ENCODE assay signal across 12 cellular contexts in the genomic region with DNA sequence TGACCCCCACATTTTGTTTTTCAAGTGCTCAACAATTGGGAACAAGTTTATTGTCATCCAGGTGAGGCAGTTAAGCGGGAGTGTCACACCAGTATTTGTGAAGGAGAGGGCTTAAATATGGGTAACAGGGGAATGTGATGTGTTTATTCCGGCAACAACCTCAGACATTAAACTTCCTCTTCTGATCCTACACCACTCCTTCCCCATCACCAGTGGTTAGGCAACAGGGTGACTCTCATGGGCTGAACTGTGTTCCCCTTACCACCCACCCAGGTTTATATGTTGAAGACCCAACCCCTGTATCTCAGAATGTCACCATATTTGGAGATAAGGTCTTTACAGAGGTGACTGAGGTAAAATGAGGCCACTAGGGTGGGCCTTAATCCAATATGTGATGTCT. TPM values are rescaled to one million over a fixed set of nuclear protein-coding genes. Genes with fewer than 3 reads are reported as not detected.
A peak's percentile ranks its signal among the peaks of the same experiment; 100 is the strongest.
DNase-seq lines count a peak whose midpoint lies in the region; ATAC-seq and TF ChIP-seq lines count a peak whose summit lies in the region.
"Had no signal": no experiment of that assay in that cellular context is flagged by ENCODE, and none has a peak within 500 bp of the region (broad histone marks: within the 10 kb centered on the region; RNA-seq: fewer than 3 reads in every experiment).

No MANE protein-coding gene starts in this region.

- H3K4me1 Mint-ChIP-seq in HFFc6 (ENCODE audit: low read depth) (peaks cover 7% of the 10 kb centered on the region; the same call in 1 of the 2 replicates), natural killer cell (peaks cover 17 to 18% of the 10 kb centered on the region in 2 donors), glutamatergic neuron (ENCODE audit: low read depth, unreplicated experiment) (no peaks in the 10 kb centered on the region)
- H3K4me1 Mint-ChIP-seq in activated T-helper 2 cell treated with anti-CD3 and anti-CD28 coated beads, Interferon-gamma antibody, Interleukin-2, Interleukin-4, amounts not matched to agents 10 μg/mL and 5 μg/mL and 100 μg/mL, durations not matched to agents 14 hours and 24 hours and 36 hours (ENCODE audit: low read depth) = peaks cover 15% of the 10 kb centered on the region

- H3K27me3 Mint-ChIP-seq in HFFc6 (ENCODE audit: insufficient read depth) = peaks cover 16% of the 10 kb centered on the region; the same call in 1 of the 2 replicates
- H3K27me3 Mint-ChIP-seq in activated T-helper 2 cell treated with anti-CD3 and anti-CD28 coated beads, Interferon-gamma antibody, Interleukin-2, Interleukin-4, amounts not matched to agents 10 μg/mL and 5 μg/mL and 100 μg/mL, durations not matched to agents 14 hours and 24 hours and 36 hours (ENCODE audit: low read depth) = peaks cover 20% of the 10 kb centered on the region
- H3K27me3 Mint-ChIP-seq in natural killer cell (ENCODE audit: low read depth in 2 of 2) = peaks cover 25 to 29% of the 10 kb centered on the region in 2 donors
- H3K27me3 Mint-ChIP-seq in glutamatergic neuron (ENCODE audit: unreplicated experiment) = peaks cover 3% of the 10 kb centered on the region

- H3K9me3 Mint-ChIP-seq in HFFc6 (no peaks in the 10 kb centered on the region), natural killer cell (no peaks in the 10 kb centered on the region), glutamatergic neuron (ENCODE audit: unreplicated experiment) (peaks cover 1% of the 10 kb centered on the region)
- no peaks in the 10 kb centered on the region for H3K9me3 Mint-ChIP-seq in activated T-helper 2 cell treated with anti-CD3 and anti-CD28 coated beads, Interferon-gamma antibody, Interleukin-2, Interleukin-4, amounts not matched to agents 10 μg/mL and 5 μg/mL and 100 μg/mL, durations not matched to agents 14 hours and 24 hours and 36 hours

- H3K4me3 Mint-ChIP-seq in HFFc6 = 0 out of 2 replicates have a peak overlapping the region, but pooled peaks have one; percentile 26
- peak overlapping the region; percentile 78 for H3K4me3 Mint-ChIP-seq in activated T-helper 2 cell treated with anti-CD3 and anti-CD28 coated beads, Interferon-gamma antibody, Interleukin-2, Interleukin-4, amounts not matched to agents 10 μg/mL and 5 μg/mL and 100 μg/mL, durations not matched to agents 14 hours and 24 hours and 36 hours (ENCODE audit: low read depth)
- peak overlapping the region; percentile 91 for H3K4me3 Mint-ChIP-seq in natural killer cell
- no peak overlapping the region for H3K4me3 Mint-ChIP-seq in glutamatergic neuron (ENCODE audit: unreplicated experiment)

- DNase-seq in NCI-H748 (lab: John Stamatoyannopoulos, UW; ENCODE audit: unreplicated experiment) = peak; percentile 39
- no peak for DNase-seq in NCI-H748 treated with DMSO at 0.1 percent for 48 hours (lab: John Stamatoyannopoulos, UW)
- DNase-seq in HFFc6 = no peak
- no peak for DNase-seq in activated T-helper 2 cell treated with anti-CD3 and anti-CD28 coated beads, Interferon-gamma antibody, Interleukin-2, Interleukin-4, amounts not matched to agents 10 μg/mL and 5 μg/mL and 100 μg/mL, durations not matched to agents 14 hours and 24 hours and 36 hours (ENCODE audit: low spot score)
- DNase-seq in natural killer cell = no peak
- DNase-seq in NCI-H2107 treated with DMSO at 0.1 percent for 48 hours (lab: John Stamatoyannopoulos, UW; ENCODE audit: unreplicated experiment) = no peak
- no peak for DNase-seq in dedifferentiated amniotic fluid mesenchymal stem cell (ENCODE audit: extremely low spot score)
- no peak for DNase-seq in glutamatergic neuron
- DNase-seq: activated CD8-positive, alpha-beta memory T cell treated with anti-CD3 and anti-CD28 coated beads, Interleukin-2, amount 50 U/mL, for 4 hours; EL; MG63; stimulated activated CD4-positive, alpha-beta T cell treated with anti-CD3 and anti-CD28 coated beads, Interleukin-2, amount 100 ng/mL, for 24 hours had no signal

- TF ChIP-seq CTCF in HFFc6 (IDR thresholded peaks at IDR 0.05) (no peak), natural killer cell (IDR thresholded peaks at IDR 0.05) (no peak), glutamatergic neuron (IDR thresholded peaks at IDR 0.05; ENCODE audit: partially characterized antibody, unreplicated experiment) (no peak)

- H3K36me3 Mint-ChIP-seq in HFFc6 (ENCODE audit: low read depth) = no peaks in the 10 kb centered on the region
- H3K36me3 Mint-ChIP-seq in activated T-helper 2 cell treated with anti-CD3 and anti-CD28 coated beads, Interferon-gamma antibody, Interleukin-2, Interleukin-4, amounts not matched to agents 10 μg/mL and 5 μg/mL and 100 μg/mL, durations not matched to agents 14 hours and 24 hours and 36 hours (ENCODE audit: low read depth) = no peaks in the 10 kb centered on the region
- H3K36me3 Mint-ChIP-seq in natural killer cell = no peaks in the 10 kb centered on the region
- H3K36me3 Mint-ChIP-seq in glutamatergic neuron (ENCODE audit: unreplicated experiment) = peaks cover 5% of the 10 kb centered on the region

- no peak overlapping the region for H3K27ac Mint-ChIP-seq in HFFc6
- H3K27ac Mint-ChIP-seq in activated T-helper 2 cell treated with anti-CD3 and anti-CD28 coated beads, Interferon-gamma antibody, Interleukin-2, Interleukin-4, amounts not matched to agents 10 μg/mL and 5 μg/mL and 100 μg/mL, durations not matched to agents 14 hours and 24 hours and 36 hours = no peak overlapping the region
- peak overlapping the region in 1 of 2 donors; percentile 54 for H3K27ac Mint-ChIP-seq in natural killer cell
- no peak overlapping the region for H3K27ac Mint-ChIP-seq in glutamatergic neuron (ENCODE audit: unreplicated experiment)

- ATAC-seq in natural killer cell = no peak

- intact Hi-C loops in activated T-helper 2 cell treated with anti-CD3 and anti-CD28 coated beads, Interferon-gamma antibody, Interleukin-2, Interleukin-4, amounts not matched to agents 10 μg/mL and 5 μg/mL and 100 μg/mL, durations not matched to agents 14 hours and 24 hours and 36 hours (cut with micrococcal nuclease) = loop anchor here (5.0 kb wide), 1 partner anchor 75 kb away; no protein-coding TSS in a partner anchor
- intact Hi-C loops in natural killer cell (cut with micrococcal nuclease) = no loop called here

RNA-seq across cellular contexts. Expression of gene RNF182, which starts 52.1 kb away (rescaled TPM):
- 1 to 10 TPM in 2 of 6 experiments, under 1 TPM in 4; 0.48 to 6.1 (median 0.84) TPM for total RNA-seq in HFFc6 (2021; fragmentation: NEBNext Ultra II Directional; extraction: Animal tissue kit (Norgen Biotek cat#: 25700))
- not detected in 2 replicates for total RNA-seq in activated T-helper 2 cell treated with anti-CD3 and anti-CD28 coated beads, Interferon-gamma antibody, Interleukin-2, Interleukin-4, amounts not matched to agents 10 μg/mL and 5 μg/mL and 100 μg/mL, durations not matched to agents 14 hours and 24 hours and 36 hours
- total RNA-seq in natural killer cell (not detected), glutamatergic neuron (ENCODE audit: unreplicated experiment) (1.8 TPM)

RNA-seq across cellular contexts. Expression of gene MCUR1, which starts 58.3 kb away (rescaled TPM):
- 10 to 100 TPM; 17.5 to 25.5 (median 22.4) TPM for total RNA-seq in HFFc6 (2021; fragmentation: NEBNext Ultra II Directional; extraction: Animal tissue kit (Norgen Biotek cat#: 25700))
- 39.8 and 41.4 TPM in 2 replicates for total RNA-seq in activated T-helper 2 cell treated with anti-CD3 and anti-CD28 coated beads, Interferon-gamma antibody, Interleukin-2, Interleukin-4, amounts not matched to agents 10 μg/mL and 5 μg/mL and 100 μg/mL, durations not matched to agents 14 hours and 24 hours and 36 hours
- 1 to 10 TPM; 6.0 to 9.6 (median 7.9) TPM for total RNA-seq in natural killer cell
- 14.1 TPM for total RNA-seq in glutamatergic neuron (ENCODE audit: unreplicated experiment)
